ENCODE assay signal across 24 cellular contexts in genomic region chr2:19646987-19647386, GRCh38.
DNase-seq lines count a peak whose midpoint lies in the region; ATAC-seq, FAIRE-seq and TF ChIP-seq lines count a peak whose summit lies in the region.
"Had no signal": no experiment of that assay in that cellular context is flagged by ENCODE, and none has a peak within 500 bp of the region (broad histone marks: within the 10 kb centered on the region; RNA-seq: fewer than 3 reads in every experiment).

No MANE protein-coding gene starts in this region.

- H3K27ac Mint-ChIP-seq in Caco-2 (ENCODE audit: unreplicated experiment) (peak overlapping the region; percentile 37), nephron progenitor cell (peak overlapping the region; percentile 34), mesothelial cell of epicardium (no peak overlapping the region)
- H3K27ac Mint-ChIP-seq: B cell; CD4-positive, alpha-beta T cell; CD8-positive, alpha-beta T cell had no signal

- no peaks in the 10 kb centered on the region; a peak in 1 of 5 replicates for H3K27me3 ChIP-seq in HepG2 (ENCODE audit: control insufficient read depth in 1 of 2, insufficient read depth in 2 of 2, low read length in 2 of 2)
- no peaks in the 10 kb centered on the region for H3K27me3 ChIP-seq in right lobe of liver
- no peaks in the 10 kb centered on the region for H3K27me3 ChIP-seq in Caco-2 (replicated peaks; ENCODE audit: control insufficient read depth, insufficient read depth, low read length)
- H3K27me3 ChIP-seq: BLaER1 treated with 17β-estradiol and CSF1 and Interleukin-3, amounts not matched to agents 10 nM and 100 nM had no signal

- no peak for FAIRE-seq in HepG2 (lab: Jason Lieb, UNC)
- FAIRE-seq: A204.1, GM12878, GM12892, GM18507 had no signal

- WGBS in HepG2 (ENCODE audit: low lambda C conversion rate): 0% methylated on average over 1 of the region's 1 CpG
- WGBS in right lobe of liver (ENCODE audit: insufficient coverage, low coverage, low lambda C conversion rate, missing lambda C conversion rate): 50% methylated on average over 1 of the region's 1 CpG

- no peak overlapping the region for H2AFZ ChIP-seq in HepG2 (ENCODE audit: low read length)

- TF ChIP-seq POLR2A in HepG2 (IDR thresholded peaks at IDR 0.05; ENCODE audit: insufficient read depth in 1 of 2, low read depth in 2 of 2, low read length in 2 of 2) (no peak), right lobe of liver (IDR thresholded peaks at IDR 0.05) (no peak)

- no peaks in the 10 kb centered on the region for H3K36me3 ChIP-seq in HepG2 (replicated peaks in 1 of 2; ENCODE audit: control insufficient read depth in 1 of 2, insufficient read depth in 2 of 2, low read length in 2 of 2)
- no peaks in the 10 kb centered on the region for H3K36me3 ChIP-seq in right lobe of liver
- no peaks in the 10 kb centered on the region for H3K36me3 ChIP-seq in Caco-2 (ENCODE audit: control insufficient read depth, insufficient read depth, low read length)
- H3K36me3 ChIP-seq: BLaER1 treated with 17β-estradiol and CSF1 and Interleukin-3, amounts not matched to agents 10 nM and 100 nM had no signal

- ATAC-seq in HepG2 (peak; percentile 53), right lobe of liver (no peak)
- ATAC-seq: CD8-positive, alpha-beta T cell; GM12878 had no signal

- TF ChIP-seq EP300 in HepG2 (IDR thresholded peaks at IDR 0.05; ENCODE audit: low read depth in 2 of 2, low read length in 2 of 2) (no peak), HepG2 (CRISPR knock-in tag; IDR thresholded peaks at IDR 0.05; ENCODE audit: borderline replicate concordance) (no peak)

- DNase-seq in HepG2 (ENCODE audit: low spot score): peak; percentile 12
- DNase-seq in right lobe of liver: no peak
- DNase-seq in Caco-2: peak in 1 of 2 experiments; percentile 9
- DNase-seq in nephron progenitor cell: no peak
- no peak for DNase-seq in NCI-H748 (lab: John Stamatoyannopoulos, UW; ENCODE audit: unreplicated experiment)
- no peak for DNase-seq in mesothelial cell of epicardium (ENCODE audit: low spot score in 2 of 2, unreplicated experiment in 2 of 2)
- DNase-seq: 8988T; AML-193; CD4-positive, alpha-beta T cell; CD8-positive, alpha-beta T cell; DMS 273 treated with DMSO at 0.1 percent for 48 hours; DMS153; DMS53; DMS79; DND-41; EL; GDM1 had no signal

- peaks cover 2% of the 10 kb centered on the region for H3K27me3 Mint-ChIP-seq in Caco-2 (ENCODE audit: insufficient read depth, unreplicated experiment)
- peaks cover 6% of the 10 kb centered on the region for H3K27me3 Mint-ChIP-seq in nephron progenitor cell (ENCODE audit: low read depth, poor library complexity)
- H3K27me3 Mint-ChIP-seq in mesothelial cell of epicardium (ENCODE audit: low read depth): peaks cover 10% of the 10 kb centered on the region

- CTCF ChIA-PET in HepG2 (lab: Yijun Ruan, JAX; ENCODE audit: low intra/inter-chr PET ratio, low total read pairs) (no interaction called here), Caco-2 (lab: Charles Lee) (no interaction called here)

- peaks cover 14% of the 10 kb centered on the region for H3K9me3 Mint-ChIP-seq in Caco-2 (ENCODE audit: unreplicated experiment)
- peaks cover 12% of the 10 kb centered on the region for H3K9me3 Mint-ChIP-seq in nephron progenitor cell
- peaks cover 7% of the 10 kb centered on the region for H3K9me3 Mint-ChIP-seq in mesothelial cell of epicardium
- H3K9me3 Mint-ChIP-seq: CD4-positive, alpha-beta T cell; CD8-positive, alpha-beta T cell had no signal

- in situ Hi-C loops in HepG2 (cut with HindIII; ENCODE audit: extremely low pct_ligation_motif_present, low pct_unique_long_range_greater_than_20kb): no loop called here

- no peaks in the 10 kb centered on the region for H3K79me2 ChIP-seq in HepG2 (ENCODE audit: insufficient read depth, low read length)

- H3K4me2 ChIP-seq in HepG2 (ENCODE audit: low read depth, low read length): no peak overlapping the region
- H3K4me2 ChIP-seq: BLaER1 treated with 17β-estradiol and CSF1 and Interleukin-3, amounts not matched to agents 10 nM and 100 nM had no signal

- peaks cover 12% of the 10 kb centered on the region for H3K4me1 Mint-ChIP-seq in Caco-2 (ENCODE audit: low read depth, unreplicated experiment)
- H3K4me1 Mint-ChIP-seq in nephron progenitor cell: peaks cover 28% of the 10 kb centered on the region
- no peaks in the 10 kb centered on the region for H3K4me1 Mint-ChIP-seq in mesothelial cell of epicardium
- H3K4me1 Mint-ChIP-seq: B cell had no signal

- H3K4me3 Mint-ChIP-seq in Caco-2 (ENCODE audit: unreplicated experiment) (no peak overlapping the region), nephron progenitor cell (no peak overlapping the region), mesothelial cell of epicardium (no peak overlapping the region)
- H3K4me3 Mint-ChIP-seq: B cell; CD4-positive, alpha-beta T cell; CD8-positive, alpha-beta T cell had no signal

- TF ChIP-seq CTCF in HepG2 (CRISPR knock-in tag; IDR thresholded peaks at IDR 0.05): no peak
- no peak for TF ChIP-seq CTCF in right lobe of liver (IDR thresholded peaks at IDR 0.05)
- no peak for TF ChIP-seq CTCF in Caco-2 (IDR thresholded peaks at IDR 0.05; ENCODE audit: insufficient read depth in 1 of 2, low read depth in 1 of 2, low read length in 1 of 2, severe bottlenecking in 1 of 2, unreplicated experiment in 1 of 2)
- TF ChIP-seq CTCF in nephron progenitor cell (IDR thresholded peaks at IDR 0.05): no peak
- no peak for TF ChIP-seq CTCF in mesothelial cell of epicardium (IDR thresholded peaks at IDR 0.05; ENCODE audit: unreplicated experiment)

- POLR2A ChIA-PET in HepG2 (lab: Yijun Ruan, JAX): no interaction called here
- POLR2A ChIA-PET in Caco-2 (lab: Charles Lee): no interaction called here

- no TSS peak for BruUV-seq in HepG2 (replicated peaks; lab: Mats Ljungman, UMichigan)
- no TSS peak for BruUV-seq in Caco-2 (replicated peaks; lab: Mats Ljungman, UMichigan)

- no peaks in the 10 kb centered on the region for H3K36me3 Mint-ChIP-seq in Caco-2 (ENCODE audit: insufficient read depth, unreplicated experiment)
- peaks cover 12% of the 10 kb centered on the region for H3K36me3 Mint-ChIP-seq in nephron progenitor cell (ENCODE audit: low read depth)
- H3K36me3 Mint-ChIP-seq in mesothelial cell of epicardium: no peaks in the 10 kb centered on the region
- H3K36me3 Mint-ChIP-seq: CD8-positive, alpha-beta T cell had no signal

- H3K27ac ChIP-seq in HepG2 (ENCODE audit: extremely low read length, insufficient read depth, low read length): no peak overlapping the region
- no peak overlapping the region for H3K27ac ChIP-seq in right lobe of liver
- H3K27ac ChIP-seq: BLaER1 treated with 17β-estradiol and CSF1 and Interleukin-3, amounts not matched to agents 10 nM and 100 nM; C4-2B had no signal

- H3K9me3 ChIP-seq in HepG2 (ENCODE audit: low read length) (no peaks in the 10 kb centered on the region), right lobe of liver (no peaks in the 10 kb centered on the region), Caco-2 (0 out of 2 replicates have a peak, but pooled peaks cover 4% of the 10 kb centered on the region)
- H3K9me3 ChIP-seq: BLaER1 treated with 17β-estradiol and CSF1 and Interleukin-3, amounts not matched to agents 10 nM and 100 nM had no signal

- H3K4me1 ChIP-seq in HepG2 (ENCODE audit: insufficient read depth, low read length): peaks cover 7% of the 10 kb centered on the region; the same call in 1 of the 2 replicates
- no peaks in the 10 kb centered on the region for H3K4me1 ChIP-seq in right lobe of liver
- H3K4me1 ChIP-seq in Caco-2: no peaks in the 10 kb centered on the region

- no peak for TF ChIP-seq RAD21 in HepG2 (CRISPR knock-in tag; IDR thresholded peaks at IDR 0.05)

- intact Hi-C loops in HepG2 (cut with micrococcal nuclease; ENCODE audit: unreplicated experiment) (no loop called here), right lobe of liver (cut with DNase I) (no loop called here), Caco-2 (cut with micrococcal nuclease; ENCODE audit: unreplicated experiment) (no loop called here)

- H4K20me1 ChIP-seq in HepG2 (ENCODE audit: insufficient read depth, low read length): no peaks in the 10 kb centered on the region
- H4K20me1 ChIP-seq: BLaER1 treated with 17β-estradiol and CSF1 and Interleukin-3, amounts not matched to agents 10 nM and 100 nM had no signal

- no peak overlapping the region for H3K4me3 ChIP-seq in HepG2 (replicated peaks in 1 of 3; ENCODE audit: insufficient read depth in 1 of 3, low read depth in 2 of 3, low read length in 3 of 3)
- H3K4me3 ChIP-seq in right lobe of liver: no peak overlapping the region
- no peak overlapping the region for H3K4me3 ChIP-seq in Caco-2 (ENCODE audit: low read depth, low read length)
- H3K4me3 ChIP-seq: BLaER1 treated with 17β-estradiol and CSF1 and Interleukin-3, amounts not matched to agents 10 nM and 100 nM; GM12878 had no signal

- H3K9ac ChIP-seq in HepG2 (ENCODE audit: insufficient read depth, low read depth, low read length): no peak overlapping the region
- H3K9ac ChIP-seq: BLaER1 treated with 17β-estradiol and CSF1 and Interleukin-3, amounts not matched to agents 10 nM and 100 nM had no signal

TF ChIP-seq in HepG2, 621 proteins besides CTCF, POLR2A, EP300 and RAD21 (continues in another document):
- peak; percentile 64 for TF ChIP-seq FOXA3 (CRISPR knock-in tag; IDR thresholded peaks at IDR 0.05)
- TF ChIP-seq BCL6 (CRISPR knock-in tag; IDR thresholded peaks at IDR 0.05): peak; percentile 16; the same call in 1 of the 2 replicates
- no peak for TF ChIP-seq HNF4A (CRISPR knock-in tag; IDR thresholded peaks at IDR 0.05)
- no peak for TF ChIP-seq BCLAF1 (IDR thresholded peaks at IDR 0.05)
- no peak for TF ChIP-seq HNRNPLL (IDR thresholded peaks at IDR 0.05; ENCODE audit: low read depth, low read length, poor library complexity, severe bottlenecking)
- TF ChIP-seq IKZF4 (CRISPR knock-in tag; IDR thresholded peaks at IDR 0.05; ENCODE audit: borderline replicate concordance, low read depth, not compliant biosample characterization): no peak
